8 cellular contexts compared by ENCODE assay signal in genomic region chr22:20508815-20509271, GRCh38. TPM values are rescaled to one million over a fixed set of nuclear protein-coding genes. Genes with fewer than 3 reads are reported as not detected.
A peak's percentile ranks its signal among the peaks of the same experiment; 100 is the strongest.
DNase-seq lines count a peak whose midpoint lies in the region; ATAC-seq and TF ChIP-seq lines count a peak whose summit lies in the region.

No MANE protein-coding gene starts in this region.

- H3K27me3 ChIP-seq in KMS-11 (ENCODE audit: insufficient read depth, low read depth) (no peaks in the 10 kb centered on the region), iPS-20b (ENCODE audit: insufficient read depth, low read length) (no peaks in the 10 kb centered on the region)

- no peaks in the 10 kb centered on the region; the same call in 1 of the 2 replicates for H4K20me1 ChIP-seq in KMS-11 (ENCODE audit: insufficient read depth)

- intact Hi-C loops in sciatic nerve (cut with DNase I), result no loop called here

- H3K4me3 ChIP-seq in KMS-11 (IDR thresholded peaks at IDR 0.05; ENCODE audit: insufficient read depth, low read depth, low read length) (no peak overlapping the region), iPS-20b (ENCODE audit: low read length) (peak overlapping the region; percentile 94)

- H3K9me3 ChIP-seq in iPS-20b (ENCODE audit: insufficient read depth, low read depth, low read length), result no peaks in the 10 kb centered on the region

- H3K9ac ChIP-seq in KMS-11 (peak overlapping the region; percentile 56; the same call in 1 of the 2 replicates), iPS-20b (ENCODE audit: low read depth, low read length) (peak overlapping the region; percentile 2; the same call in 1 of the 2 replicates)

- H3K4me2 ChIP-seq in KMS-11, result peak overlapping the region; percentile 99

- peaks cover 54% of the 10 kb centered on the region for H3K4me1 Mint-ChIP-seq in activated naive CD8-positive, alpha-beta T cell treated with anti-CD3 and anti-CD28 coated beads for 36 hours

- H3K36me3 Mint-ChIP-seq in activated naive CD8-positive, alpha-beta T cell treated with anti-CD3 and anti-CD28 coated beads for 36 hours, result peaks cover 33% of the 10 kb centered on the region

- no peak for DNase-seq in activated naive CD8-positive, alpha-beta T cell treated with anti-CD3 and anti-CD28 coated beads for 36 hours
- DNase-seq in substantia nigra (lab: John Stamatoyannopoulos, UW) (no peak), GF-D8 (lab: John Stamatoyannopoulos, UW) (no peak), sciatic nerve (ENCODE audit: low spot score) (no peak), DMS53 treated with DMSO at 0.1 percent for 48 hours (lab: John Stamatoyannopoulos, UW; ENCODE audit: unreplicated experiment) (no peak)
- DNase-seq in activated CD4-positive, CD25-positive, alpha-beta regulatory T cell treated with anti-CD3 and anti-CD28 coated beads, Interleukin-2, amount 50 U/mL, for 72 hours, result no peak

- H3K4me3 Mint-ChIP-seq in activated naive CD8-positive, alpha-beta T cell treated with anti-CD3 and anti-CD28 coated beads for 36 hours, result peak overlapping the region; percentile 97

- no peak overlapping the region for H2AFZ ChIP-seq in KMS-11 (ENCODE audit: low read depth)

- H3K36me3 ChIP-seq in KMS-11 (ENCODE audit: insufficient read depth) (no peaks in the 10 kb centered on the region), iPS-20b (ENCODE audit: insufficient read depth, low read depth, low read length) (no peaks in the 10 kb centered on the region)

- H3K9me3 Mint-ChIP-seq in activated naive CD8-positive, alpha-beta T cell treated with anti-CD3 and anti-CD28 coated beads for 36 hours, result no peaks in the 10 kb centered on the region

- no peak for TF ChIP-seq CTCF in KMS-11 (conservative IDR thresholded peaks at IDR 0.05; ENCODE audit: low read depth, low read length)

- no peaks in the 10 kb centered on the region for H3K27me3 Mint-ChIP-seq in activated naive CD8-positive, alpha-beta T cell treated with anti-CD3 and anti-CD28 coated beads for 36 hours

- H3K27ac Mint-ChIP-seq in activated naive CD8-positive, alpha-beta T cell treated with anti-CD3 and anti-CD28 coated beads for 36 hours, result peak overlapping the region; percentile 96

- H3K79me2 ChIP-seq in KMS-11 (ENCODE audit: insufficient read depth, low read depth), result peaks cover 62% of the 10 kb centered on the region

- H3K4me1 ChIP-seq in KMS-11 (ENCODE audit: low read depth, poor library complexity, severe bottlenecking) (peaks cover 34% of the 10 kb centered on the region), iPS-20b (ENCODE audit: insufficient read depth, low read length) (peaks cover 21% of the 10 kb centered on the region)

- peak overlapping the region; percentile 42; the same call in 1 of the 2 replicates for H3K27ac ChIP-seq in KMS-11
- H3K27ac ChIP-seq in iPS-20b (ENCODE audit: low read length), result no peak overlapping the region
- H3K27ac ChIP-seq in substantia nigra (ENCODE audit: low read depth, low read length, poor library complexity, severe bottlenecking), result peak overlapping the region; percentile 8

- no peak for ATAC-seq in sciatic nerve

RNA-seq across cellular contexts. Expression of gene MED15, which starts 1.4 kb away (rescaled TPM):
- total RNA-seq in activated naive CD8-positive, alpha-beta T cell treated with anti-CD3 and anti-CD28 coated beads for 36 hours, result 10 to 100 TPM; 91.1 to 91.8 TPM
- total RNA-seq in sciatic nerve, result 130 TPM

RNA-seq across cellular contexts. Expression of gene KLHL22, which starts 13.2 kb away (rescaled TPM):
- total RNA-seq in activated naive CD8-positive, alpha-beta T cell treated with anti-CD3 and anti-CD28 coated beads for 36 hours, result 10 to 100 TPM; 11.2 to 12.3 TPM
- total RNA-seq in sciatic nerve, result 28.0 TPM
